ENCODE assay signal across 1 cellular context in the genomic region with DNA sequence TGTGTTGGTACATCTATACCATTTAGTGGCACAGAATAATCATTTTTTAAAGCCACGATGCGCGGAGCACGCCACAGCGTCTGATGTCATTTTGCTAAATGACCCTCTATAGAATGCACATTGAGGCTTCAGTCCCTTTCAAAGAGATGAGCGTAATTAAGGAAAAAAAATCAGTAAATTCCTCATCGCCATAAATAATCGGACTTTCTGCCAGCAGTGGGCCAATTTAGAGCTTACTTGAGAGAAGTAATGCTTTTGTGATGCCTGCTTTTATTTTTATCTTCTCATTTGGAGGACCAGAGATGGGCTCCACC.
TF ChIP-seq lines count a peak whose summit lies in the region.

No MANE protein-coding gene starts in this region.

TF ChIP-seq in WTC11, 78 proteins besides CTCF, POLR2A, EP300 and RAD21 (continued from another document):
- no peak for TF ChIP-seq ZSCAN18 (CRISPR knock-in tag; IDR thresholded peaks at IDR 0.05)
- TF ChIP-seq CREB1 (CRISPR knock-in tag; IDR thresholded peaks at IDR 0.05): no peak
- no peak for TF ChIP-seq SP1 (CRISPR knock-in tag; conservative IDR thresholded peaks at IDR 0.05)
- no peak for TF ChIP-seq TEAD4 (CRISPR knock-in tag; IDR thresholded peaks at IDR 0.05)
- no peak for TF ChIP-seq ZNF138 (CRISPR knock-in tag; conservative IDR thresholded peaks at IDR 0.05)
- TF ChIP-seq JUN (CRISPR knock-in tag; IDR thresholded peaks at IDR 0.05): no peak
TF ChIP-seq in WTC11: peak in this region for 0.
